9 cellular contexts compared by ENCODE assay signal in the genomic region with DNA sequence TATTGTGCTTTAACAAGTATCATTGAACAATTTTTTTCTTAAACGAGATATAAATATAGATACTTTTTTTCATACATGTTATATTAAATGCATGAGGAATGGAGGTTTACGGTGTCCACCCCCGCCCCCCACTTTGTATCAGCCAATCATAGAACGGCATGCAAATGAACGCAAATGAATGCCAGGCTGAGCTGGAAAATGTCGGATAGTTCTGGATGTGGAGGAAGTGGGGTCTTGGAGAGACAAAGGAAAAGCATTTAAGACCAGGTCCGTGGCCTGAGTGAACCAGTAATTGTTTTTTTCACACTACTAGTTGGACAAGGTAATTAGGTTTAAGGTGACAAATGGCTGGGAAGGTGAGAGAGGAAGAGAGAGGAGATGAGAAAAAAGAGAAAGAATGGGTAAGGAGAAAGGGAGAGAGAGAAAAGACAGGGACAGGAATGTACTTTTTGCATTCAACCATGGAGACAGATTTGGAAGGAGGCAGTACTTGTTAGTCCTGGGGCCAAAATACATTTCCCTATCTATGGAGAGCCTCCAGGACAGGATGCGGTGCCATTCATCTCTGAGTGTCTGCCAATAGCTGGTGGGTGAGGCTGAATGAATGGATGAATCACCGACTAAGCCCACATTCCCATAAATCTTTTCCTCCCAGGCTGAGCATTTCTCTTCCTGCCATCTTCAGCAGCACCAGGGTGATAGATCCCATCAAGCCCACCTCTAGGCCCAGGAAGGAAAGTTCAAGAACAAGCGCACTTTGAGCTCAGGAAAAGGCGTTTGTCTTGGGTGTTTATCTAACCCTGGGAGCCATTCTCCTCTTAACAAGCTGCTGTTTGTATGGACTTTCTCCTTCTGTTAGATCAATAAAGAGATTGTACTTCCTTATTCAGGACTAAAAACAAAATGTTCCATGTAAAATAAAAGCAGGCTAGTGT. TPM values are rescaled to one million over a fixed set of nuclear protein-coding genes. Genes with fewer than 3 reads are reported as not detected.
DNase-seq lines count a peak whose midpoint lies in the region; ATAC-seq and TF ChIP-seq lines count a peak whose summit lies in the region.
"Had no signal": no experiment of that assay in that cellular context is flagged by ENCODE, and none has a peak within 500 bp of the region (broad histone marks: within the 10 kb centered on the region; RNA-seq: fewer than 3 reads in every experiment).

No MANE protein-coding gene starts in this region.

- peak; percentile 70 for DNase-seq in AG09309 (ENCODE audit: low read depth)
- peak; percentile 70 for DNase-seq in HS-5 (ENCODE audit: low read depth)
- DNase-seq in astrocyte of the hippocampus (ENCODE audit: low read depth, low spot score), result peak; percentile 90
- no peak for DNase-seq in left lobe of liver (ENCODE audit: low spot score)
- DNase-seq in cerebellar nuclear complex (lab: John Stamatoyannopoulos, UW), result no peak
- DNase-seq in activated CD4-positive, alpha-beta T cell treated with anti-CD3 and anti-CD28 coated beads, Interleukin-2, amount 50 U/mL, for 1 hour, result no peak
- DNase-seq: pancreas had no signal

- ATAC-seq in left lobe of liver (peak; percentile 66), GM18505 (IDR thresholded peaks at IDR 0.05; ENCODE audit: unreplicated experiment) (no peak), GM18861 (IDR thresholded peaks at IDR 0.05; ENCODE audit: unreplicated experiment) (no peak)

- TF ChIP-seq POLR2A in GM18505 (IDR thresholded peaks at IDR 0.05; ENCODE audit: borderline replicate concordance, extremely low read depth, insufficient read depth, insufficient read length), result no peak

- TF ChIP-seq CTCF in AG09309 (IDR thresholded peaks at IDR 0.05; ENCODE audit: control insufficient read depth, insufficient read depth, low read depth, low read length, missing control alignments), result no peak

- no peak overlapping the region for H3K4me3 ChIP-seq in AG09309 (ENCODE audit: control insufficient read depth, low read depth, low read length)

RNA-seq across cellular contexts. Expression of a gene that starts 1.4 kb away (rescaled TPM):
- 3.8 TPM for total RNA-seq in left lobe of liver

Comparison
In these comparisons a context has a peak if more than half of its experiments do, and no peak if none do; other contexts are left out.
1. DNase-seq: peak in AG09309 (single experiment), HS-5 (single experiment) and astrocyte of the hippocampus (single experiment); none in left lobe of liver (single experiment), cerebellar nuclear complex (0 of 2) and activated CD4-positive, alpha-beta T cell treated with anti-CD3 and anti-CD28 coated beads, Interleukin-2, amount 50 U/mL, for 1 hour (single experiment).